Comparison of ENCODE assay signal across 21 cellular contexts in the genomic region with DNA sequence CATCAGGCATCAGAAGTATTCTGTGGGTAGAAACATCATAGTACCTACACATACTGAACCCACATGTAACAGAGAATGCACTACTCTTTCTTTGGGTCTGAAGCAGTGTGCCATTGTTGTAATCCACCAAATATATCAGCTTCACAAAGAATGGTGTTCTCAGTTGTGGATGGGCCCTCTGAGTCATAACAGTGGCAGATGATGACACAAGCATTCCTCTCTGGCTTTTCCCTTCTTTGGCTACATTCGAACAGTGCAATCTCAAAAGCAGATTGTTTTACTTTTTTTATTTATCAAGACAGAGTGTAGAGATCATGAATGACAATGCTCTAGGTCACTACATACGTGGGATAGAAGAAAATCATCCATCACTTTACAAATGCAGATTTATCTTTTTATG.
DNase-seq lines count a peak whose midpoint lies in the region; ATAC-seq, FAIRE-seq and TF ChIP-seq lines count a peak whose summit lies in the region.
"Had no signal": no experiment of that assay in that cellular context is flagged by ENCODE, and none has a peak within 500 bp of the region (broad histone marks: within the 10 kb centered on the region; RNA-seq: fewer than 3 reads in every experiment).

No MANE protein-coding gene starts in this region.

- H3K27me3 ChIP-seq in mammary epithelial cell (ENCODE audit: insufficient read depth, low read length), result no peaks in the 10 kb centered on the region
- H3K27me3 ChIP-seq in astrocyte (ENCODE audit: insufficient read depth, low read length), result no peaks in the 10 kb centered on the region
- H3K27me3 ChIP-seq: dorsolateral prefrontal cortex, ovary, right lobe of liver, SJSA1 had no signal

- no peak overlapping the region for H3K4me3 ChIP-seq in mammary epithelial cell (replicated peaks in 1 of 3; ENCODE audit: insufficient read depth in 1 of 3, low read depth in 2 of 3, low read length in 3 of 3)
- no peak overlapping the region for H3K4me3 ChIP-seq in astrocyte (ENCODE audit: insufficient read depth, low read depth, low read length)
- H3K4me3 ChIP-seq: dorsolateral prefrontal cortex, lower lobe of right lung, ovary, PC-9, right lobe of liver, SJSA1 had no signal

- no peak for FAIRE-seq in astrocyte (lab: Jason Lieb, UNC)
- FAIRE-seq: GM18507 had no signal

- H3K9ac ChIP-seq in mammary epithelial cell (ENCODE audit: insufficient read depth, low read length), result no peak overlapping the region
- H3K9ac ChIP-seq in astrocyte (ENCODE audit: low read length), result no peak overlapping the region

- H3K9me3 ChIP-seq in mammary epithelial cell (replicated peaks; ENCODE audit: insufficient read depth, low read length), result no peaks in the 10 kb centered on the region
- no peaks in the 10 kb centered on the region for H3K9me3 ChIP-seq in astrocyte (ENCODE audit: insufficient read depth, low read depth, low read length)
- H3K9me3 ChIP-seq: lower lobe of right lung, ovary, right lobe of liver, SJSA1 had no signal

- no TSS peak for BruUV-seq in MCF 10A (replicated peaks; lab: Mats Ljungman, UMichigan)
- no TSS peak for BruUV-seq in mammary epithelial cell (replicated peaks; lab: Mats Ljungman, UMichigan)

- no peaks in the 10 kb centered on the region for H3K27me3 Mint-ChIP-seq in MCF 10A (ENCODE audit: insufficient read depth, unreplicated experiment)
- no peaks in the 10 kb centered on the region for H3K27me3 Mint-ChIP-seq in astrocyte (ENCODE audit: low read depth, unreplicated experiment)
- H3K27me3 Mint-ChIP-seq: activated naive CD8-positive, alpha-beta T cell treated with anti-CD3 and anti-CD28 coated beads for 36 hours; stimulated activated naive CD8-positive, alpha-beta T cell treated with anti-CD3 and anti-CD28 coated beads, Interleukin-15, Interleukin-2, amounts not matched to agents 100 ng/mL and 50 ng/mL, for 24 hours had no signal

- TF ChIP-seq CTCF in MCF 10A (IDR thresholded peaks at IDR 0.05; ENCODE audit: unreplicated experiment) (no peak), mammary epithelial cell (conservative IDR thresholded peaks at IDR 0.05 in 1 of 2, IDR thresholded peaks at IDR 0.05 in 1 of 2; ENCODE audit: extremely low read depth in 1 of 2, insufficient read depth in 1 of 2, low read depth in 1 of 2, low read length in 2 of 2) (no peak), astrocyte (IDR thresholded peaks at IDR 0.05; ENCODE audit: insufficient read depth, low read depth, low read length) (no peak)

- dilution Hi-C loops in mammary epithelial cell (cut with HindIII; ENCODE audit: low sequenced_read_pairs), result no loop called here

- H4K20me1 ChIP-seq in mammary epithelial cell (ENCODE audit: insufficient read depth, low read length), result no peaks in the 10 kb centered on the region
- no peaks in the 10 kb centered on the region for H4K20me1 ChIP-seq in astrocyte (ENCODE audit: insufficient read depth, low read length)

- no peaks in the 10 kb centered on the region for H3K36me3 Mint-ChIP-seq in MCF 10A (ENCODE audit: insufficient read depth, unreplicated experiment)
- H3K36me3 Mint-ChIP-seq in astrocyte (ENCODE audit: low read depth, unreplicated experiment), result no peaks in the 10 kb centered on the region
- H3K36me3 Mint-ChIP-seq: activated naive CD8-positive, alpha-beta T cell treated with anti-CD3 and anti-CD28 coated beads for 36 hours had no signal

- intact Hi-C loops in MCF 10A (cut with micrococcal nuclease), result no loop called here
- intact Hi-C loops in mammary epithelial cell (cut with micrococcal nuclease), result no loop called here

- CTCF ChIA-PET in MCF 10A (lab: Yijun Ruan, JAX), result interaction anchor here (0.9 kb wide), 1 partner anchor 74 kb away, joined by 3 read pairs; no protein-coding TSS in a partner anchor
- CTCF ChIA-PET in mammary epithelial cell (lab: Charles Lee; ENCODE audit: low non-redundant PET), result no interaction called here

- no peak overlapping the region for H3K4me3 Mint-ChIP-seq in MCF 10A (ENCODE audit: unreplicated experiment)
- no peak overlapping the region for H3K4me3 Mint-ChIP-seq in astrocyte (ENCODE audit: unreplicated experiment)
- H3K4me3 Mint-ChIP-seq: activated naive CD8-positive, alpha-beta T cell treated with anti-CD3 and anti-CD28 coated beads for 36 hours; activated T-helper 1 cell treated with anti-CD3 and anti-CD28 coated beads, Interleukin-12 subunit alpha, Interleukin-12 subunit beta, Interleukin-2, Interleukin-4 antibody, amounts not matched to agents 30 ng/mL and 10 ng/mL and 1 ng/mL, durations not matched to agents 14 hours and 24 hours and 36 hours; stimulated activated naive CD8-positive, alpha-beta T cell treated with anti-CD3 and anti-CD28 coated beads, Interleukin-15, Interleukin-2, amounts not matched to agents 100 ng/mL and 50 ng/mL, for 24 hours had no signal

- H3K4me2 ChIP-seq in mammary epithelial cell (ENCODE audit: insufficient read depth, low read depth, low read length) (no peak overlapping the region), astrocyte (ENCODE audit: low read length) (no peak overlapping the region)
- H3K4me2 ChIP-seq: PC-9 had no signal

- H3K36me3 ChIP-seq in mammary epithelial cell (ENCODE audit: insufficient read depth, low read length) (no peaks in the 10 kb centered on the region), astrocyte (ENCODE audit: insufficient read depth, low read length) (no peaks in the 10 kb centered on the region)
- H3K36me3 ChIP-seq: lower lobe of right lung, ovary, right lobe of liver, SJSA1 had no signal

- POLR2A ChIA-PET in MCF 10A (lab: Yijun Ruan, JAX), result no interaction called here

- H2AFZ ChIP-seq in mammary epithelial cell (ENCODE audit: low read depth, low read length) (no peak overlapping the region), astrocyte (ENCODE audit: low read depth, low read length) (peak overlapping the region; percentile 46)
- H2AFZ ChIP-seq: PC-9 had no signal

- 53% methylated on average over 2 of the region's 2 CpGs for whole genome bisulfite sequencing in mammary epithelial cell (ENCODE audit: low coverage, missing lambda C conversion rate)

- H3K9me3 Mint-ChIP-seq in MCF 10A (ENCODE audit: unreplicated experiment) (no peaks in the 10 kb centered on the region), astrocyte (ENCODE audit: unreplicated experiment) (peaks cover 4% of the 10 kb centered on the region)

- in situ Hi-C loops in mammary epithelial cell (cut with MboI; ENCODE audit: low sequenced_read_pairs in 2 of 2), result no loop called here

- H3K4me1 Mint-ChIP-seq in MCF 10A (ENCODE audit: insufficient read depth, unreplicated experiment) (no peaks in the 10 kb centered on the region), astrocyte (ENCODE audit: low read depth, unreplicated experiment) (peaks cover 22% of the 10 kb centered on the region)
- H3K4me1 Mint-ChIP-seq: activated naive CD8-positive, alpha-beta T cell treated with anti-CD3 and anti-CD28 coated beads for 36 hours had no signal

- H3K27ac Mint-ChIP-seq in MCF 10A (ENCODE audit: low read depth, unreplicated experiment) (no peak overlapping the region), astrocyte (ENCODE audit: unreplicated experiment) (peak overlapping the region; percentile 97)
- H3K27ac Mint-ChIP-seq: activated naive CD8-positive, alpha-beta T cell treated with anti-CD3 and anti-CD28 coated beads for 36 hours; activated T-helper 1 cell treated with anti-CD3 and anti-CD28 coated beads, Interleukin-12 subunit alpha, Interleukin-12 subunit beta, Interleukin-2, Interleukin-4 antibody, amounts not matched to agents 30 ng/mL and 10 ng/mL and 1 ng/mL, durations not matched to agents 14 hours and 24 hours and 36 hours; stimulated activated naive CD8-positive, alpha-beta T cell treated with anti-CD3 and anti-CD28 coated beads, Interleukin-15, Interleukin-2, amounts not matched to agents 100 ng/mL and 50 ng/mL, for 24 hours had no signal

- DNase-seq in MCF 10A (ENCODE audit: unreplicated experiment) (peak; percentile 11), mammary epithelial cell (no peak), astrocyte (ENCODE audit: low read depth) (peak; percentile 83), foreskin melanocyte (peak; percentile 65), NCI-H1417 (lab: John Stamatoyannopoulos, UW) (no peak), globus pallidus (ENCODE audit: low spot score) (no peak)
- no peak for DNase-seq in activated T-cell treated with anti-CD3 and anti-CD28 coated beads, Interleukin-2, amount 50 U/mL, for 48 hours
- DNase-seq: 8988T; activated naive CD8-positive, alpha-beta T cell treated with anti-CD3 and anti-CD28 coated beads for 36 hours; dorsolateral prefrontal cortex; Kasumi-1; lower lobe of right lung; ovary; PC-9; right lobe of liver had no signal

- H3K4me1 ChIP-seq in mammary epithelial cell (ENCODE audit: insufficient read depth, low read length) (no peaks in the 10 kb centered on the region), astrocyte (ENCODE audit: insufficient read depth, low read length) (peaks cover 3% of the 10 kb centered on the region)
- H3K4me1 ChIP-seq: lower lobe of right lung, right lobe of liver had no signal

- H3K79me2 ChIP-seq in mammary epithelial cell (ENCODE audit: insufficient read depth, low read length) (no peaks in the 10 kb centered on the region), astrocyte (ENCODE audit: insufficient read depth, low read length) (no peaks in the 10 kb centered on the region)

- H3K27ac ChIP-seq in mammary epithelial cell (ENCODE audit: insufficient read depth, low read depth, low read length) (no peak overlapping the region), astrocyte (ENCODE audit: low read depth, low read length) (peak overlapping the region; percentile 43)
- H3K27ac ChIP-seq: dorsolateral prefrontal cortex, lower lobe of right lung, ovary, PC-9, right lobe of liver, SJSA1 had no signal

- ATAC-seq in GM18868 (IDR thresholded peaks at IDR 0.05; ENCODE audit: unreplicated experiment), result no peak
- ATAC-seq: activated CD4-positive, CD25-positive, alpha-beta regulatory T cell treated with anti-CD3 and anti-CD28 coated beads, Interleukin-2, amount 50 U/mL, for 24 hours; lower lobe of right lung; right lobe of liver had no signal

Comparison
In these comparisons a context has a peak if more than half of its experiments do, and no peak if none do; other contexts are left out.
1. DNase-seq: peak in MCF 10A (single experiment), astrocyte (single experiment) and foreskin melanocyte (single experiment); none in mammary epithelial cell (single experiment), NCI-H1417 (0 of 3), globus pallidus (single experiment) and activated T-cell treated with anti-CD3 and anti-CD28 coated beads, Interleukin-2, amount 50 U/mL, for 48 hours (0 of 2).